In genomic region chr18:43893001-43893637, GRCh38 we compare ENCODE assay signal across 13 cellular contexts.
DNase-seq lines count a peak whose midpoint lies in the region; ATAC-seq and TF ChIP-seq lines count a peak whose summit lies in the region.
"Had no signal": no experiment of that assay in that cellular context is flagged by ENCODE, and none has a peak within 500 bp of the region (broad histone marks: within the 10 kb centered on the region; RNA-seq: fewer than 3 reads in every experiment).

No MANE protein-coding gene starts in this region.

- H3F3A ChIP-seq in GM23338 (replicated peaks; ENCODE audit: low read depth) (no peaks in the 10 kb centered on the region), smooth muscle cell (ENCODE audit: low read depth) (no peaks in the 10 kb centered on the region)

- 20% methylated on average over 5 of the region's 5 CpGs for WGBS in smooth muscle cell (ENCODE audit: low lambda C conversion rate)
- 84 to 95% methylated on average over 3 to 5 of the region's 5 CpGs for WGBS in endodermal cell (ENCODE audit: insufficient coverage in 1 of 2, insufficient read length in 1 of 2), 2 experiments

- H3K27ac ChIP-seq in GM23338 (ENCODE audit: low read depth) = no peak overlapping the region
- no peak overlapping the region for H3K27ac ChIP-seq in foreskin keratinocyte
- peak overlapping the region; percentile 59 for H3K27ac ChIP-seq in smooth muscle cell (ENCODE audit: low read depth)
- no peak overlapping the region for H3K27ac ChIP-seq in endodermal cell (ENCODE audit: low read depth, low read length)

- H4K20me1 ChIP-seq in GM23338 (replicated peaks; ENCODE audit: insufficient read depth) (no peaks in the 10 kb centered on the region), smooth muscle cell (ENCODE audit: low read depth) (no peaks in the 10 kb centered on the region)

- DNase-seq in GM23338 (ENCODE audit: low spot score) (no peak), foreskin keratinocyte (peak; percentile 47 to 72), smooth muscle cell (lab: John Stamatoyannopoulos, UW; ENCODE audit: unreplicated experiment) (no peak), NCI-H2107 treated with DMSO at 0.1 percent for 48 hours (lab: John Stamatoyannopoulos, UW; ENCODE audit: unreplicated experiment) (no peak), endodermal cell (no peak), nucleus accumbens (lab: John Stamatoyannopoulos, UW) (no peak)
- DNase-seq: activated CD4-positive, alpha-beta T cell treated with anti-CD3 and anti-CD28 coated beads for 48 hours; activated naive CD8-positive, alpha-beta T cell treated with anti-CD3 and anti-CD28 coated beads, Interleukin-2, amount 10 ng/mL, durations not matched to agents 7 days and 5 days; H7; NCI-H2029; SHP77; stimulated activated naive CD4-positive, alpha-beta T cell treated with Interleukin-2 at 50 U/mL for 16 hours had no signal

- H3K4me1 ChIP-seq in GM23338 (ENCODE audit: insufficient read depth) (peaks cover 2% of the 10 kb centered on the region), foreskin keratinocyte (no peaks in the 10 kb centered on the region), smooth muscle cell (ENCODE audit: low read depth) (no peaks in the 10 kb centered on the region), endodermal cell (ENCODE audit: control insufficient read depth, insufficient read depth, low read length) (no peaks in the 10 kb centered on the region)

- H3K9me2 ChIP-seq in GM23338 (ENCODE audit: insufficient read depth) = peaks cover 14% of the 10 kb centered on the region; the same call in 1 of the 2 replicates

- H3K36me3 ChIP-seq in GM23338 (ENCODE audit: insufficient read depth) (no peaks in the 10 kb centered on the region), smooth muscle cell (ENCODE audit: low read depth) (no peaks in the 10 kb centered on the region), endodermal cell (ENCODE audit: control insufficient read depth, insufficient read depth, low read length) (no peaks in the 10 kb centered on the region)

- H3K27ac Mint-ChIP-seq in GM23338 = no peak overlapping the region
- no peak overlapping the region for H3K27ac Mint-ChIP-seq in endodermal cell
- H3K27ac Mint-ChIP-seq: activated naive CD8-positive, alpha-beta T cell treated with anti-CD3 and anti-CD28 coated beads, Interleukin-2, amount 10 ng/mL, durations not matched to agents 7 days and 5 days had no signal

- H2AFZ ChIP-seq in GM23338 (peak overlapping the region; percentile 9; the same call in 1 of the 2 replicates), smooth muscle cell (ENCODE audit: low read depth) (no peak overlapping the region)

- H3K9me3 ChIP-seq in smooth muscle cell (replicated peaks; ENCODE audit: low read depth) (no peaks in the 10 kb centered on the region), endodermal cell (ENCODE audit: control insufficient read depth, low read length) (no peaks in the 10 kb centered on the region)

- TF ChIP-seq CTCF in GM23338 (conservative IDR thresholded peaks at IDR 0.05; ENCODE audit: low read depth in 2 of 2) (no peak), foreskin keratinocyte (conservative IDR thresholded peaks at IDR 0.05) (no peak), smooth muscle cell (IDR thresholded peaks at IDR 0.05; ENCODE audit: borderline replicate concordance, insufficient read depth, poor library complexity, severe bottlenecking) (no peak), endodermal cell (conservative IDR thresholded peaks at IDR 0.05) (no peak)

- peaks cover 4% of the 10 kb centered on the region; the same call in 2 of the 3 replicates for H3K4me1 Mint-ChIP-seq in GM23338
- H3K4me1 Mint-ChIP-seq in endodermal cell = peaks cover 4% of the 10 kb centered on the region
- H3K4me1 Mint-ChIP-seq: activated naive CD8-positive, alpha-beta T cell treated with anti-CD3 and anti-CD28 coated beads, Interleukin-2, amount 10 ng/mL, durations not matched to agents 7 days and 5 days had no signal

- H3K4me3 ChIP-seq in GM23338 (no peak overlapping the region), smooth muscle cell (no peak overlapping the region), endodermal cell (ENCODE audit: low read length) (no peak overlapping the region)

- peaks cover 2% of the 10 kb centered on the region; the same call in 1 of the 3 replicates for H3K36me3 Mint-ChIP-seq in GM23338 (ENCODE audit: low read depth)
- no peaks in the 10 kb centered on the region for H3K36me3 Mint-ChIP-seq in endodermal cell (ENCODE audit: low read depth)
- H3K36me3 Mint-ChIP-seq: activated naive CD8-positive, alpha-beta T cell treated with anti-CD3 and anti-CD28 coated beads, Interleukin-2, amount 10 ng/mL, durations not matched to agents 7 days and 5 days had no signal

- ATAC-seq in GM23338 (no peak), SK-N-SH treated with all-trans-retinoic acid at 6 μM for 48 hours (peak; percentile 92), foreskin keratinocyte (peak; percentile 79)

- H3K79me2 ChIP-seq in GM23338 (replicated peaks; ENCODE audit: insufficient read depth) = no peaks in the 10 kb centered on the region
- H3K79me2 ChIP-seq in smooth muscle cell (ENCODE audit: low read depth) = no peaks in the 10 kb centered on the region

- H3K27me3 Mint-ChIP-seq in GM23338 (ENCODE audit: insufficient read depth, low read depth, poor library complexity) (no peaks in the 10 kb centered on the region), endodermal cell (ENCODE audit: insufficient read depth) (no peaks in the 10 kb centered on the region)
- H3K27me3 Mint-ChIP-seq: activated naive CD8-positive, alpha-beta T cell treated with anti-CD3 and anti-CD28 coated beads, Interleukin-2, amount 10 ng/mL, durations not matched to agents 7 days and 5 days had no signal

- H3K4me2 ChIP-seq in GM23338 = no peak overlapping the region
- H3K4me2 ChIP-seq in smooth muscle cell = no peak overlapping the region

- H3K9me3 Mint-ChIP-seq in GM23338 (0 out of 3 replicates have a peak, but pooled peaks cover 3% of the 10 kb centered on the region), endodermal cell (peaks cover 3% of the 10 kb centered on the region)
- H3K9me3 Mint-ChIP-seq: activated naive CD8-positive, alpha-beta T cell treated with anti-CD3 and anti-CD28 coated beads, Interleukin-2, amount 10 ng/mL, durations not matched to agents 7 days and 5 days had no signal

- no peaks in the 10 kb centered on the region for H3K27me3 ChIP-seq in GM23338 (ENCODE audit: insufficient read depth)
- no peaks in the 10 kb centered on the region for H3K27me3 ChIP-seq in foreskin keratinocyte
- H3K27me3 ChIP-seq in smooth muscle cell (ENCODE audit: low read depth) = no peaks in the 10 kb centered on the region
- no peaks in the 10 kb centered on the region for H3K27me3 ChIP-seq in endodermal cell (ENCODE audit: control insufficient read depth, insufficient read depth, low read length, poor library complexity, severe bottlenecking)

- H3K4me3 Mint-ChIP-seq in GM23338 = no peak overlapping the region
- no peak overlapping the region for H3K4me3 Mint-ChIP-seq in endodermal cell
- H3K4me3 Mint-ChIP-seq: activated naive CD8-positive, alpha-beta T cell treated with anti-CD3 and anti-CD28 coated beads, Interleukin-2, amount 10 ng/mL, durations not matched to agents 7 days and 5 days had no signal

- H3K9ac ChIP-seq in smooth muscle cell (ENCODE audit: low read depth) (no peak overlapping the region), endodermal cell (ENCODE audit: extremely low read depth, low read length, poor library complexity, severe bottlenecking) (no peak overlapping the region)

TF ChIP-seq in GM23338, 12 proteins besides CTCF, POLR2A, EP300 and RAD21 (continues in another document):
- TF ChIP-seq CREB1 (CRISPR knock-in tag; IDR thresholded peaks at IDR 0.05; ENCODE audit: low read depth) = no peak

TF ChIP-seq in SK-N-SH treated with all-trans-retinoic acid at 6 μM for 48 hours, 23 proteins besides CTCF, POLR2A, EP300 and RAD21 (continues in another document):
- TF ChIP-seq PATZ1 (CRISPR knock-in tag; IDR thresholded peaks at IDR 0.05; ENCODE audit: borderline replicate concordance) = peak; percentile 75; the same call in 1 of the 2 replicates
- peak; percentile 95 for TF ChIP-seq OSR1 (CRISPR knock-in tag; IDR thresholded peaks at IDR 0.05)
- no peak for TF ChIP-seq ZFP30 (CRISPR knock-in tag; IDR thresholded peaks at IDR 0.05)
- TF ChIP-seq SNAI2 (CRISPR knock-in tag; IDR thresholded peaks at IDR 0.05) = peak; percentile 83; the same call in 1 of the 2 replicates
- TF ChIP-seq CSRNP3 (CRISPR knock-in tag; IDR thresholded peaks at IDR 0.05) = peak; percentile 66; the same call in 1 of the 2 replicates
- no peak for TF ChIP-seq ZNF8 (CRISPR knock-in tag; IDR thresholded peaks at IDR 0.05)
- TF ChIP-seq ZFP3 (CRISPR knock-in tag; IDR thresholded peaks at IDR 0.05) = peak; percentile 63; the same call in 1 of the 2 replicates
- TF ChIP-seq ZC3H10 (CRISPR knock-in tag; IDR thresholded peaks at IDR 0.05) = peak; percentile 79
- TF ChIP-seq BACH2 (CRISPR knock-in tag; IDR thresholded peaks at IDR 0.05; ENCODE audit: borderline replicate concordance) = no peak
- 0 out of 2 replicates have a peak, but pooled peaks have one; percentile 14 for TF ChIP-seq RARB (CRISPR knock-in tag; IDR thresholded peaks at IDR 0.05)
- TF ChIP-seq ISL1 (CRISPR knock-in tag; IDR thresholded peaks at IDR 0.05) = peak; percentile 98

Comparison
In these comparisons a context has a peak if more than half of its experiments do, and no peak if none do; other contexts are left out.
1. DNase-seq: peak in foreskin keratinocyte (2 of 2); none in GM23338 (single experiment), smooth muscle cell (single experiment), NCI-H2107 treated with DMSO at 0.1 percent for 48 hours (single experiment), endodermal cell (single experiment) and nucleus accumbens (0 of 56).